In the genomic region with DNA sequence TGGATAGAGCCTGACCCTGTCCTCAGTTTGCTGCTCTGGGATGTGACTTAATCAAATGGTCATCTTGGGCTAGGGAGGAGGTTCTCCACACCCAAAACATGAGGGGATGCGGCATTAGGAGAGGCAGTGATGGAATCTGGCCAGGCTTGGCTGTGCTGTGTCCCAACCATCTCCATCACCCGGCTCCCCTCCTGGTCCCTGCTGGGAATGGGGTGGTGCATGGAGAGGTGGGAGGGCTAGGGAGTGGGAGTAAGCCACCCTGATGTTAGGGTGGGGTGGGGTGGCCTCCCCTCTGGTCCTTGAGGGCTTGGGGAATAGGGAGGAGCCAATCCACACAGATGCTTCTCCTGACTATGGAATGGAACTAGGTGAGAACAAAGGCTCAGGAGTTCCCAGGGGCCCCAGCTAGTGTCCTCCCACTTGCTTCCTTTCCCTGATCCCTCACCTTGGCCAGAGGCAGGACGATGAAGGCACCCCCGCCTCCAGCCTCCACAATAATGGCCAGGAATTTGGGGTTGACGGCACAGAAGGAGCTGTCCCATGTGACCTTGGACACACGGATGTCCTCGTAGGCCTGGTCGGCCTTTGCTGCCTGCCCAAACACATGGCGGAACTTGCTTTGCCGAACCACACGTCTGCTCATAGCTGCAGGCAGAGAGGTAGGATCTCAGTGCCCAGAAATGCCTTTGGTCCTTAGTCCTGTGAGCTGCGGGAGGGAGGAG, we compare ENCODE assay signal across 12 cellular contexts. TPM values are rescaled to one million over a fixed set of nuclear protein-coding genes. Genes with fewer than 3 reads are reported as not detected.
DNase-seq lines count a peak whose midpoint lies in the region; ATAC-seq and TF ChIP-seq lines count a peak whose summit lies in the region.
"Had no signal": no experiment of that assay in that cellular context is flagged by ENCODE, and none has a peak within 500 bp of the region (broad histone marks: within the 10 kb centered on the region; RNA-seq: fewer than 3 reads in every experiment).

No MANE protein-coding gene starts in this region.

- H3K27me3 ChIP-seq in IMR-90 (ENCODE audit: control insufficient read depth, insufficient read depth, low read length) (no peaks in the 10 kb centered on the region; the same call in 1 of the 2 replicates), endodermal cell (ENCODE audit: control insufficient read depth, insufficient read depth, low read length, poor library complexity, severe bottlenecking) (peaks cover 90% of the 10 kb centered on the region), sigmoid colon (no peaks in the 10 kb centered on the region)

- H4K5ac ChIP-seq in IMR-90 (ENCODE audit: low read depth, low read length) = no peak overlapping the region

- CTCF ChIA-PET in activated naive CD4-positive, alpha-beta T cell treated with anti-CD3 and anti-CD28 coated beads, Interleukin-2, amount 10 ng/mL, durations not matched to agents 7 days and 5 days (lab: Charles Lee) = interaction anchor here (2.0 to 6.5 kb wide), 2 partner anchors 28 to 158 kb away, joined by 5 to 47 read pairs; a partner anchor contains a TSS
- CTCF ChIA-PET in IMR-90 (lab: Yijun Ruan, JAX) = no interaction called here

- H3K27ac ChIP-seq in IMR-90 (ENCODE audit: insufficient read depth, low read length) = no peak overlapping the region
- H3K27ac ChIP-seq in endodermal cell (ENCODE audit: low read depth, low read length) = no peak overlapping the region
- H3K27ac ChIP-seq in sigmoid colon = peak overlapping the region; percentile 77 to 92 (median 86)
- H3K27ac ChIP-seq: KMS-11, spleen had no signal

- POLR2A ChIA-PET in IMR-90 (lab: Charles Lee; ENCODE audit: unreplicated experiment) = no interaction called here

- H3K36me3 ChIP-seq in IMR-90 (ENCODE audit: control insufficient read depth, insufficient read depth, low read length) = no peaks in the 10 kb centered on the region; the same call in 1 of the 2 replicates
- H3K36me3 ChIP-seq in endodermal cell (ENCODE audit: control insufficient read depth, insufficient read depth, low read length) = no peaks in the 10 kb centered on the region
- H3K36me3 ChIP-seq in sigmoid colon = no peaks in the 10 kb centered on the region

- H3K27me3 Mint-ChIP-seq in activated naive CD4-positive, alpha-beta T cell treated with anti-CD3 and anti-CD28 coated beads, Interleukin-2, amount 10 ng/mL, durations not matched to agents 7 days and 5 days = peaks cover 46% of the 10 kb centered on the region
- peaks cover 90% of the 10 kb centered on the region for H3K27me3 Mint-ChIP-seq in endodermal cell (ENCODE audit: insufficient read depth)

- H3K9me3 ChIP-seq in IMR-90 (ENCODE audit: control insufficient read depth, insufficient read depth, low read length) = no peaks in the 10 kb centered on the region
- H3K9me3 ChIP-seq in endodermal cell (ENCODE audit: control insufficient read depth, low read length) = no peaks in the 10 kb centered on the region
- H3K9me3 ChIP-seq in sigmoid colon = no peaks in the 10 kb centered on the region
- H3K9me3 ChIP-seq: spleen had no signal

- intact Hi-C loops in IMR-90 (cut with micrococcal nuclease) (no loop called here), sigmoid colon (cut with DNase I) (loop anchor here (10.0 kb wide), 1 partner anchor 314 kb away; a partner anchor contains a TSS)

- no peak overlapping the region for H3K56ac ChIP-seq in IMR-90 (ENCODE audit: extremely low read depth, insufficient read depth, low read length)

- dilution Hi-C loops in IMR-90 (cut with HindIII; ENCODE audit: low sequenced_read_pairs, unreplicated experiment) = no loop called here

- peaks cover 10% of the 10 kb centered on the region for H3K36me3 Mint-ChIP-seq in activated naive CD4-positive, alpha-beta T cell treated with anti-CD3 and anti-CD28 coated beads, Interleukin-2, amount 10 ng/mL, durations not matched to agents 7 days and 5 days
- H3K36me3 Mint-ChIP-seq in endodermal cell (ENCODE audit: low read depth) = no peaks in the 10 kb centered on the region

- H3K4me2 ChIP-seq in IMR-90 (ENCODE audit: low read depth, low read length) = no peak overlapping the region

- H2BK15ac ChIP-seq in IMR-90 (ENCODE audit: low read depth, low read length) = no peak overlapping the region

- H3K4me1 ChIP-seq in IMR-90 (ENCODE audit: control insufficient read depth, insufficient read depth, low read length) = peaks cover 15% of the 10 kb centered on the region
- peaks cover 2% of the 10 kb centered on the region for H3K4me1 ChIP-seq in endodermal cell (ENCODE audit: control insufficient read depth, insufficient read depth, low read length)
- H3K4me1 ChIP-seq in sigmoid colon = peaks cover 0 to 75% (median 55%) of the 10 kb centered on the region in 4 donors

- no peaks in the 10 kb centered on the region for H3K9me3 Mint-ChIP-seq in activated naive CD4-positive, alpha-beta T cell treated with anti-CD3 and anti-CD28 coated beads, Interleukin-2, amount 10 ng/mL, durations not matched to agents 7 days and 5 days
- no peaks in the 10 kb centered on the region for H3K9me3 Mint-ChIP-seq in endodermal cell

- no peak overlapping the region for H3K18ac ChIP-seq in IMR-90 (ENCODE audit: low read depth, low read length)

- peak overlapping the region; percentile 16; the same call in 1 of the 2 replicates for H3K4ac ChIP-seq in IMR-90 (ENCODE audit: low read depth, low read length)

- in situ Hi-C loops in IMR-90 (cut with MboI; ENCODE audit: low sequenced_read_pairs) = no loop called here

- H3K4me3 ChIP-seq in IMR-90 (ENCODE audit: insufficient read depth, low read depth, low read length) (no peak overlapping the region), endodermal cell (ENCODE audit: low read length) (no peak overlapping the region), sigmoid colon (peak overlapping the region in 1 of 4 donors; percentile 75)
- H3K4me3 ChIP-seq: spleen had no signal

- no peak for TF ChIP-seq EP300 in sigmoid colon (IDR thresholded peaks at IDR 0.05)

- no peak overlapping the region for H2AFZ ChIP-seq in IMR-90 (replicated peaks; ENCODE audit: low read length, poor library complexity)

- no peak overlapping the region for H3K9ac ChIP-seq in IMR-90 (ENCODE audit: low read depth, low read length)
- no peak overlapping the region for H3K9ac ChIP-seq in endodermal cell (ENCODE audit: extremely low read depth, low read length, poor library complexity, severe bottlenecking)
- H3K9ac ChIP-seq: KMS-11 had no signal

- 0 out of 2 replicates have a peak overlapping the region, but pooled peaks have one; percentile 32 for H3K23ac ChIP-seq in IMR-90 (ENCODE audit: low read depth, low read length)

- 100% methylated on average over 6 of the region's 12 CpGs; no CpG with 5 or more reads in 1 of the 2 experiments for WGBS in IMR-90 (ENCODE audit: extremely low coverage in 2 of 2, insufficient read length in 1 of 2), 2 experiments
- WGBS in endodermal cell (ENCODE audit: insufficient coverage in 1 of 2, insufficient read length in 1 of 2), 2 experiments = 95% methylated on average over 10 to 12 of the region's 12 CpGs
- WGBS in sigmoid colon, 2 donors = 95 to 96% methylated on average over 12 of the region's 12 CpGs

- peaks cover 70% of the 10 kb centered on the region for H3K4me1 Mint-ChIP-seq in activated naive CD4-positive, alpha-beta T cell treated with anti-CD3 and anti-CD28 coated beads, Interleukin-2, amount 10 ng/mL, durations not matched to agents 7 days and 5 days
- peaks cover 4% of the 10 kb centered on the region for H3K4me1 Mint-ChIP-seq in endodermal cell

- no TSS peak for BruUV-seq in IMR-90 (replicated peaks; lab: Mats Ljungman, UMichigan)

- TF ChIP-seq CTCF in IMR-90 (conservative IDR thresholded peaks at IDR 0.05; ENCODE audit: low read depth, low read length) (no peak), endodermal cell (conservative IDR thresholded peaks at IDR 0.05) (no peak), sigmoid colon (IDR thresholded peaks at IDR 0.05) (no peak)

- DNase-seq in activated naive CD4-positive, alpha-beta T cell treated with anti-CD3 and anti-CD28 coated beads, Interleukin-2, amount 10 ng/mL, durations not matched to agents 7 days and 5 days = no peak
- DNase-seq in activated naive CD4-positive, alpha-beta T cell (lab: John Stamatoyannopoulos, UW) = no peak
- no peak for DNase-seq in IMR-90
- DNase-seq in endodermal cell = peak; percentile 54
- peak; percentile 57 for DNase-seq in sigmoid colon
- no peak for DNase-seq in HuH-7 (ENCODE audit: low spot score)
- DNase-seq in NCI-H2196 (lab: John Stamatoyannopoulos, UW; ENCODE audit: unreplicated experiment) = no peak
- no peak for DNase-seq in HuH-7.5 (ENCODE audit: low spot score)
- DNase-seq: DMS79, nucleus accumbens, spleen had no signal

- no peak overlapping the region for H2BK20ac ChIP-seq in IMR-90 (ENCODE audit: low read depth, low read length)

- H2AK5ac ChIP-seq in IMR-90 (ENCODE audit: low read depth, low read length) = peak overlapping the region; percentile 57

- no peak for ATAC-seq in IMR-90 (ENCODE audit: low read depth)

- no peak overlapping the region for H2BK5ac ChIP-seq in IMR-90 (ENCODE audit: low read depth, low read length, poor library complexity, severe bottlenecking)

- H4K20me1 ChIP-seq in IMR-90 (ENCODE audit: insufficient read depth, low read length) = peaks cover 9% of the 10 kb centered on the region; the same call in 1 of the 2 replicates

- no peak overlapping the region for H2BK120ac ChIP-seq in IMR-90 (ENCODE audit: low read depth, low read length)

- H4K91ac ChIP-seq in IMR-90 (ENCODE audit: insufficient read depth, low read depth, low read length) = no peak overlapping the region; the same call in 1 of the 2 replicates

- TF ChIP-seq POLR2A in IMR-90 (IDR thresholded peaks at IDR 0.05; ENCODE audit: low read depth, low read length) (no peak), sigmoid colon (IDR thresholded peaks at IDR 0.05) (no peak)

- 0 out of 2 replicates have a peak overlapping the region, but pooled peaks have one; percentile 35 for H3K14ac ChIP-seq in IMR-90 (replicated peaks; ENCODE audit: low read depth, low read length)

- H2AK9ac ChIP-seq in IMR-90 (replicated peaks; ENCODE audit: low read depth, low read length, poor library complexity) = peak overlapping the region; percentile 53

- H3K79me1 ChIP-seq in IMR-90 (ENCODE audit: low read depth in 1 of 2, low read length in 2 of 2) = peaks cover 0 to 22% of the 10 kb centered on the region in 2 experiments; a peak in 1 of 4 replicates

- no peak for TF ChIP-seq RAD21 in IMR-90 (IDR thresholded peaks at IDR 0.05; ENCODE audit: low read length)

- peaks cover 21% of the 10 kb centered on the region for H3K9me1 ChIP-seq in IMR-90 (ENCODE audit: insufficient read depth, low read length)

- no peak overlapping the region for H4K8ac ChIP-seq in IMR-90 (ENCODE audit: low read depth in 2 of 2, low read length in 2 of 2)

- H3K27ac Mint-ChIP-seq in activated naive CD4-positive, alpha-beta T cell treated with anti-CD3 and anti-CD28 coated beads, Interleukin-2, amount 10 ng/mL, durations not matched to agents 7 days and 5 days = no peak overlapping the region
- no peak overlapping the region for H3K27ac Mint-ChIP-seq in endodermal cell

- peak overlapping the region; percentile 44 for H3K4me3 Mint-ChIP-seq in activated naive CD4-positive, alpha-beta T cell treated with anti-CD3 and anti-CD28 coated beads, Interleukin-2, amount 10 ng/mL, durations not matched to agents 7 days and 5 days
- no peak overlapping the region for H3K4me3 Mint-ChIP-seq in endodermal cell

RNA-seq across cellular contexts. Expression of a gene that starts 1.8 kb away (rescaled TPM):
- total RNA-seq in IMR-90 (2012; rRNA removed) (2.8 and 3.4 TPM in 2 replicates), endodermal cell (under 1 TPM; 0.86 to 1.00 TPM), sigmoid colon (10 to 100 TPM; 23.9 to 94.4 (median 35.1) TPM)
- polyA plus RNA-seq in IMR-90 (2012; rRNA removed) (7.6 and 7.8 TPM in 2 replicates), sigmoid colon (1 to 10 TPM in 2 of 3 donors, under 1 TPM in 1; 0.23 to 4.9 (median 3.0) TPM)
- polyA plus RNA-seq in IMR-90 (2012; cell fraction: cytosol; rRNA removed) = 1.4 and 2.8 TPM in 2 replicates
- polyA plus RNA-seq in IMR-90 (2012; cell fraction: nucleus; rRNA removed; ENCODE audit: low replicate concordance) = 139 and 203 TPM in 2 replicates
- 6.2 TPM for polyA plus RNA-seq in endodermal cell (2013, experiment 1 of 2)
- polyA plus RNA-seq in endodermal cell (2013, experiment 2 of 2) = 5.3 TPM

RNA-seq across cellular contexts. Expression of a gene that starts 28.0 kb away (rescaled TPM):
- total RNA-seq in IMR-90 (2012; rRNA removed) = 0.90 and 1.1 TPM in 2 replicates
- polyA plus RNA-seq in IMR-90 (2012; rRNA removed) = 4.0 and 5.2 TPM in 2 replicates
- polyA plus RNA-seq in IMR-90 (2012; cell fraction: cytosol; rRNA removed) = 1.9 and 4.4 TPM in 2 replicates
- 27.5 and 68.3 TPM in 2 replicates for polyA plus RNA-seq in IMR-90 (2012; cell fraction: nucleus; rRNA removed; ENCODE audit: low replicate concordance)
- total RNA-seq in endodermal cell = 1 to 10 TPM; 2.2 to 2.6 TPM
- polyA plus RNA-seq in endodermal cell (2013, experiment 1 of 2) = 36.5 TPM
- polyA plus RNA-seq in endodermal cell (2013, experiment 2 of 2) = 28.4 TPM
- total RNA-seq in sigmoid colon = 10 to 100 TPM in 1 of 4 donors, 1 to 10 TPM in 3; 5.4 to 17.2 (median 6.2) TPM
- polyA plus RNA-seq in sigmoid colon = 1 to 10 TPM; 1.6 to 5.2 (median 3.0) TPM

RNA-seq across cellular contexts. Expression of a gene that starts 31.5 kb away (rescaled TPM):
- total RNA-seq in IMR-90 (2012; rRNA removed) (13.3 and 14.2 TPM in 2 replicates), endodermal cell (10 to 100 TPM; 45.0 to 61.8 TPM), sigmoid colon (10 to 100 TPM; 13.6 to 31.3 (median 16.8) TPM)
- polyA plus RNA-seq in IMR-90 (2012; rRNA removed) (34.2 and 37.1 TPM in 2 replicates), sigmoid colon (10 to 100 TPM; 16.9 to 28.5 (median 18.0) TPM)
- 25.3 and 30.3 TPM in 2 replicates for polyA plus RNA-seq in IMR-90 (2012; cell fraction: cytosol; rRNA removed)
- 57.7 and 127 TPM in 2 replicates for polyA plus RNA-seq in IMR-90 (2012; cell fraction: nucleus; rRNA removed; ENCODE audit: low replicate concordance)
- polyA plus RNA-seq in endodermal cell (2013, experiment 1 of 2) = 47.1 TPM
- 48.9 TPM for polyA plus RNA-seq in endodermal cell (2013, experiment 2 of 2)

RNA-seq across cellular contexts. Expression of a gene that starts 52.4 kb away (rescaled TPM):
- 18.3 and 22.0 TPM in 2 replicates for total RNA-seq in IMR-90 (2012; rRNA removed)
- 48.3 and 53.1 TPM in 2 replicates for polyA plus RNA-seq in IMR-90 (2012; rRNA removed)
- polyA plus RNA-seq in IMR-90 (2012; cell fraction: cytosol; rRNA removed) = 41.4 and 69.6 TPM in 2 replicates
- polyA plus RNA-seq in IMR-90 (2012; cell fraction: nucleus; rRNA removed; ENCODE audit: low replicate concordance) = 126 and 323 TPM in 2 replicates
- total RNA-seq in endodermal cell = 10 to 100 TPM; 21.7 to 31.0 TPM
- 34.6 TPM for polyA plus RNA-seq in endodermal cell (2013, experiment 1 of 2)
- polyA plus RNA-seq in endodermal cell (2013, experiment 2 of 2) = 33.7 TPM
- 10 to 100 TPM; 28.8 to 41.8 (median 35.4) TPM for total RNA-seq in sigmoid colon
- 10 to 100 TPM; 14.4 to 79.0 (median 20.3) TPM for polyA plus RNA-seq in sigmoid colon

RNA-seq across cellular contexts. Expression of a gene that starts 54.1 kb away (rescaled TPM):
- total RNA-seq in IMR-90 (2012; rRNA removed) (3.1 and 3.2 TPM in 2 replicates), endodermal cell (1 to 10 TPM; 1.4 to 2.1 TPM), sigmoid colon (10 to 100 TPM in 1 of 4 donors, 1 to 10 TPM in 3; 4.1 to 10.8 (median 6.7) TPM)
- polyA plus RNA-seq in IMR-90 (2012; rRNA removed) (4.5 and 4.6 TPM in 2 replicates), sigmoid colon (10 to 100 TPM in 1 of 3 donors, 1 to 10 TPM in 2; 4.9 to 10.3 (median 5.4) TPM)
- polyA plus RNA-seq in IMR-90 (2012; cell fraction: cytosol; rRNA removed) = 3.3 and 4.4 TPM in 2 replicates
- 3.2 and 4.0 TPM in 2 replicates for polyA plus RNA-seq in IMR-90 (2012; cell fraction: nucleus; rRNA removed; ENCODE audit: low replicate concordance)
- 1.9 TPM for polyA plus RNA-seq in endodermal cell (2013, experiment 1 of 2)
- polyA plus RNA-seq in endodermal cell (2013, experiment 2 of 2) = 1.4 TPM

Comparison
In these comparisons a context has a peak if more than half of its experiments do, and no peak if none do; other contexts are left out.
1. DNase-seq: peak in endodermal cell (single experiment) and sigmoid colon (single experiment); none in activated naive CD4-positive, alpha-beta T cell treated with anti-CD3 and anti-CD28 coated beads, Interleukin-2, amount 10 ng/mL, durations not matched to agents 7 days and 5 days (single experiment), activated naive CD4-positive, alpha-beta T cell (0 of 4), IMR-90 (single experiment), HuH-7 (single experiment), NCI-H2196 (single experiment) and HuH-7.5 (single experiment).
2. H3K27ac ChIP-seq: peak in sigmoid colon (4 of 4); none in IMR-90 (single experiment) and endodermal cell (single experiment).